In the genomic region with DNA sequence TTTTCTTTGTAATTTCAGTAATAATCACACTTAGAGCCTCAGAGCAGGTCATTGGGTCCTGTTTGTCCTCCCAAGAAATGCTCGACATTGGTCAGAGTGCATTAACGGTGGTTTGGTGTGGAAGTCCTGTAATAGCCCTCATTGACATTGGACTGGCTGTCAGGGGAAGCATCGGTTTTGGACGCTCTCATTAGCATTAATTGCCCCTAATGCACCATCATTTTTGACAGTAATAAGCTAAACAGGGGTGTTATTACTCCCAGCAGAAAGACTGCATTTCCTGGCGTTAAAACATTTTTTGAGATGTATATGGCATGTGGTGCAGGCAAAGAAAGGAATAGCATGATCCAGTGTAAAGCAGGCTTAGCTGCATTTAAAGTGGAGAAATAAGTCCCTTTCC, we compare ENCODE assay signal across 1 cellular context.
TF ChIP-seq lines count a peak whose summit lies in the region.

No MANE protein-coding gene starts in this region.

TF ChIP-seq in GM23338, 12 proteins besides CTCF, POLR2A, EP300 and RAD21:
- TF ChIP-seq, protein P1, sequence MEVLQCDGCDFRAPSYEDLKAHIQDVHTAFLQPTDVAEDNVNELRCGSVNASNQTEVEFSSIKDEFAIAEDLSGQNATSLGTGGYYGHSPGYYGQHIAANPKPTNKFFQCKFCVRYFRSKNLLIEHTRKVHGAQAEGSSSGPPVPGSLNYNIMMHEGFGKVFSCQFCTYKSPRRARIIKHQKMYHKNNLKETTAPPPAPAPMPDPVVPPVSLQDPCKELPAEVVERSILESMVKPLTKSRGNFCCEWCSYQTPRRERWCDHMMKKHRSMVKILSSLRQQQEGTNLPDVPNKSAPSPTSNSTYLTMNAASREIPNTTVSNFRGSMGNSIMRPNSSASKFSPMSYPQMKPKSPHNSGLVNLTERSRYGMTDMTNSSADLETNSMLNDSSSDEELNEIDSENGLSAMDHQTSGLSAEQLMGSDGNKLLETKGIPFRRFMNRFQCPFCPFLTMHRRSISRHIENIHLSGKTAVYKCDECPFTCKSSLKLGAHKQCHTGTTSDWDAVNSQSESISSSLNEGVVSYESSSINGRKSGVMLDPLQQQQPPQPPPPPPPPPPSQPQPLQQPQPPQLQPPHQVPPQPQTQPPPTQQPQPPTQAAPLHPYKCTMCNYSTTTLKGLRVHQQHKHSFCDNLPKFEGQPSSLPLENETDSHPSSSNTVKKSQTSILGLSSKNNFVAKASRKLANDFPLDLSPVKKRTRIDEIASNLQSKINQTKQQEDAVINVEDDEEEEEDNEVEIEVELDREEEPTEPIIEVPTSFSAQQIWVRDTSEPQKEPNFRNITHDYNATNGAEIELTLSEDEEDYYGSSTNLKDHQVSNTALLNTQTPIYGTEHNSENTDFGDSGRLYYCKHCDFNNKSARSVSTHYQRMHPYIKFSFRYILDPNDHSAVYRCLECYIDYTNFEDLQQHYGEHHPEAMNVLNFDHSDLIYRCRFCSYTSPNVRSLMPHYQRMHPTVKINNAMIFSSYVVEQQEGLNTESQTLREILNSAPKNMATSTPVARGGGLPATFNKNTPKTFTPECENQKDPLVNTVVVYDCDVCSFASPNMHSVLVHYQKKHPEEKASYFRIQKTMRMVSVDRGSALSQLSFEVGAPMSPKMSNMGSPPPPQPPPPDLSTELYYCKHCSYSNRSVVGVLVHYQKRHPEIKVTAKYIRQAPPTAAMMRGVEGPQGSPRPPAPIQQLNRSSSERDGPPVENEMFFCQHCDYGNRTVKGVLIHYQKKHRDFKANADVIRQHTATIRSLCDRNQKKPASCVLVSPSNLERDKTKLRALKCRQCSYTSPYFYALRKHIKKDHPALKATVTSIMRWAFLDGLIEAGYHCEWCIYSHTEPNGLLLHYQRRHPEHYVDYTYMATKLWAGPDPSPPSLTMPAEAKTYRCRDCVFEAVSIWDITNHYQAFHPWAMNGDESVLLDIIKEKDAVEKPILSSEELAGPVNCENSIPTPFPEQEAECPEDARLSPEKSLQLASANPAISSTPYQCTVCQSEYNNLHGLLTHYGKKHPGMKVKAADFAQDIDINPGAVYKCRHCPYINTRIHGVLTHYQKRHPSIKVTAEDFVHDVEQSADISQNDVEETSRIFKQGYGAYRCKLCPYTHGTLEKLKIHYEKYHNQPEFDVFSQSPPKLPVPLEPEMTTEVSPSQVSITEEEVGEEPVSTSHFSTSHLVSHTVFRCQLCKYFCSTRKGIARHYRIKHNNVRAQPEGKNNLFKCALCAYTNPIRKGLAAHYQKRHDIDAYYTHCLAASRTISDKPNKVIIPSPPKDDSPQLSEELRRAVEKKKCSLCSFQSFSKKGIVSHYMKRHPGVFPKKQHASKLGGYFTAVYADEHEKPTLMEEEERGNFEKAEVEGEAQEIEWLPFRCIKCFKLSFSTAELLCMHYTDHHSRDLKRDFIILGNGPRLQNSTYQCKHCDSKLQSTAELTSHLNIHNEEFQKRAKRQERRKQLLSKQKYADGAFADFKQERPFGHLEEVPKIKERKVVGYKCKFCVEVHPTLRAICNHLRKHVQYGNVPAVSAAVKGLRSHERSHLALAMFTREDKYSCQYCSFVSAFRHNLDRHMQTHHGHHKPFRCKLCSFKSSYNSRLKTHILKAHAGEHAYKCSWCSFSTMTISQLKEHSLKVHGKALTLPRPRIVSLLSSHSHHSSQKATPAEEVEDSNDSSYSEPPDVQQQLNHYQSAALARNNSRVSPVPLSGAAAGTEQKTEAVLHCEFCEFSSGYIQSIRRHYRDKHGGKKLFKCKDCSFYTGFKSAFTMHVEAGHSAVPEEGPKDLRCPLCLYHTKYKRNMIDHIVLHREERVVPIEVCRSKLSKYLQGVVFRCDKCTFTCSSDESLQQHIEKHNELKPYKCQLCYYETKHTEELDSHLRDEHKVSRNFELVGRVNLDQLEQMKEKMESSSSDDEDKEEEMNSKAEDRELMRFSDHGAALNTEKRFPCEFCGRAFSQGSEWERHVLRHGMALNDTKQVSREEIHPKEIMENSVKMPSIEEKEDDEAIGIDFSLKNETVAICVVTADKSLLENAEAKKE (CRISPR knock-in tag; IDR thresholded peaks at IDR 0.05) = no peak
- TF ChIP-seq, protein P2, sequence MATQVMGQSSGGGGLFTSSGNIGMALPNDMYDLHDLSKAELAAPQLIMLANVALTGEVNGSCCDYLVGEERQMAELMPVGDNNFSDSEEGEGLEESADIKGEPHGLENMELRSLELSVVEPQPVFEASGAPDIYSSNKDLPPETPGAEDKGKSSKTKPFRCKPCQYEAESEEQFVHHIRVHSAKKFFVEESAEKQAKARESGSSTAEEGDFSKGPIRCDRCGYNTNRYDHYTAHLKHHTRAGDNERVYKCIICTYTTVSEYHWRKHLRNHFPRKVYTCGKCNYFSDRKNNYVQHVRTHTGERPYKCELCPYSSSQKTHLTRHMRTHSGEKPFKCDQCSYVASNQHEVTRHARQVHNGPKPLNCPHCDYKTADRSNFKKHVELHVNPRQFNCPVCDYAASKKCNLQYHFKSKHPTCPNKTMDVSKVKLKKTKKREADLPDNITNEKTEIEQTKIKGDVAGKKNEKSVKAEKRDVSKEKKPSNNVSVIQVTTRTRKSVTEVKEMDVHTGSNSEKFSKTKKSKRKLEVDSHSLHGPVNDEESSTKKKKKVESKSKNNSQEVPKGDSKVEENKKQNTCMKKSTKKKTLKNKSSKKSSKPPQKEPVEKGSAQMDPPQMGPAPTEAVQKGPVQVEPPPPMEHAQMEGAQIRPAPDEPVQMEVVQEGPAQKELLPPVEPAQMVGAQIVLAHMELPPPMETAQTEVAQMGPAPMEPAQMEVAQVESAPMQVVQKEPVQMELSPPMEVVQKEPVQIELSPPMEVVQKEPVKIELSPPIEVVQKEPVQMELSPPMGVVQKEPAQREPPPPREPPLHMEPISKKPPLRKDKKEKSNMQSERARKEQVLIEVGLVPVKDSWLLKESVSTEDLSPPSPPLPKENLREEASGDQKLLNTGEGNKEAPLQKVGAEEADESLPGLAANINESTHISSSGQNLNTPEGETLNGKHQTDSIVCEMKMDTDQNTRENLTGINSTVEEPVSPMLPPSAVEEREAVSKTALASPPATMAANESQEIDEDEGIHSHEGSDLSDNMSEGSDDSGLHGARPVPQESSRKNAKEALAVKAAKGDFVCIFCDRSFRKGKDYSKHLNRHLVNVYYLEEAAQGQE (IDR thresholded peaks at IDR 0.05; ENCODE audit: unreplicated experiment) = no peak
- no peak for TF ChIP-seq EZH2 (IDR thresholded peaks at IDR 0.05; ENCODE audit: low read depth, unreplicated experiment)
- TF ChIP-seq NANOG (IDR thresholded peaks at IDR 0.05; ENCODE audit: borderline replicate concordance) = no peak
- TF ChIP-seq CREB1 (CRISPR knock-in tag; IDR thresholded peaks at IDR 0.05; ENCODE audit: low read depth) = no peak
- TF ChIP-seq EZH2phosphoT487 (IDR thresholded peaks at IDR 0.05; ENCODE audit: unreplicated experiment) = no peak
- no peak for TF ChIP-seq JUNB (IDR thresholded peaks at IDR 0.05; ENCODE audit: unreplicated experiment)
